In genomic region chr9:33535541-33535940, GRCh38 we compare ENCODE assay signal across 2 cellular contexts.
TF ChIP-seq lines count a peak whose summit lies in the region.

No MANE protein-coding gene starts in this region.

TF ChIP-seq in A549, 52 proteins besides CTCF, POLR2A, EP300 and RAD21 (continued from another document):
- no peak for TF ChIP-seq REST (IDR thresholded peaks at IDR 0.05)
- TF ChIP-seq HOXB5 (CRISPR knock-in tag; IDR thresholded peaks at IDR 0.05) = no peak
- TF ChIP-seq MYC (IDR thresholded peaks at IDR 0.05; ENCODE audit: borderline replicate concordance, low read length) = no peak
- no peak for TF ChIP-seq HMGXB4 (CRISPR knock-in tag; IDR thresholded peaks at IDR 0.05; ENCODE audit: borderline replicate concordance)
- TF ChIP-seq ZSCAN20 (CRISPR knock-in tag; IDR thresholded peaks at IDR 0.05) = no peak
- TF ChIP-seq ELK1 (IDR thresholded peaks at IDR 0.05; ENCODE audit: low read depth, low read length) = no peak
- TF ChIP-seq KDM5A (IDR thresholded peaks at IDR 0.05) = no peak

TF ChIP-seq in HCT116, 20 proteins besides CTCF, POLR2A, EP300 and RAD21 (continued from another document):
- TF ChIP-seq REST (IDR thresholded peaks at IDR 0.05; ENCODE audit: low read depth) = no peak
